8 cellular contexts compared by ENCODE assay signal in genomic region chr4:89308161-89308500, GRCh38. TPM values are rescaled to one million over a fixed set of nuclear protein-coding genes. Genes with fewer than 3 reads are reported as not detected.
DNase-seq lines count a peak whose midpoint lies in the region; ATAC-seq and TF ChIP-seq lines count a peak whose summit lies in the region.

No MANE protein-coding gene starts in this region.

- peak; percentile 42 for DNase-seq in RPMI8226
- no peak for DNase-seq in fibroblast of pulmonary artery (ENCODE audit: low read depth)
- no peak for DNase-seq in prostate gland (ENCODE audit: low spot score)
- DNase-seq in NCI-H2171 treated with DMSO at 0.1 percent for 48 hours (lab: John Stamatoyannopoulos, UW): no peak
- DNase-seq in NCI-H345 treated with DMSO at 0.1 percent for 48 hours (lab: John Stamatoyannopoulos, UW; ENCODE audit: unreplicated experiment): no peak

- intact Hi-C loops in prostate gland (cut with DNase I): no loop called here

- H3K36me3 ChIP-seq in prostate gland: no peaks in the 10 kb centered on the region

- no peaks in the 10 kb centered on the region for H3K4me1 ChIP-seq in prostate gland (replicated peaks)

- H3K9me3 ChIP-seq in prostate gland: no peaks in the 10 kb centered on the region

- no peaks in the 10 kb centered on the region for H3K27me3 ChIP-seq in prostate gland (replicated peaks; ENCODE audit: insufficient read depth)

- ATAC-seq in GM19372 (IDR thresholded peaks at IDR 0.05; ENCODE audit: low read depth, unreplicated experiment): peak; percentile 19
- ATAC-seq in GM18870 (IDR thresholded peaks at IDR 0.05; ENCODE audit: unreplicated experiment): no peak
- no peak for ATAC-seq in GM21723 (IDR thresholded peaks at IDR 0.05; ENCODE audit: unreplicated experiment)

- no peak for TF ChIP-seq POLR2A in prostate gland (IDR thresholded peaks at IDR 0.05)

- 19% methylated on average over 6 of the region's 6 CpGs for WGBS in prostate gland

- H3K4me3 ChIP-seq in fibroblast of pulmonary artery (replicated peaks; ENCODE audit: low read depth, low read length) (peak overlapping the region; percentile 56), prostate gland (peak overlapping the region; percentile 42 to 52)

- TF ChIP-seq CTCF in fibroblast of pulmonary artery (IDR thresholded peaks at IDR 0.05; ENCODE audit: low read length, missing control alignments) (no peak), prostate gland (IDR thresholded peaks at IDR 0.05) (no peak)

- H3K27ac ChIP-seq in prostate gland: no peak overlapping the region

RNA-seq across cellular contexts. Expression of gene GPRIN3, which starts 0.5 kb away (rescaled TPM):
- total RNA-seq in prostate gland: 1 to 10 TPM in 1 of 2 donors, under 1 TPM in 1; 0.77 to 2.4 TPM
